Comparison of ENCODE assay signal across 1 cellular context in the genomic region with DNA sequence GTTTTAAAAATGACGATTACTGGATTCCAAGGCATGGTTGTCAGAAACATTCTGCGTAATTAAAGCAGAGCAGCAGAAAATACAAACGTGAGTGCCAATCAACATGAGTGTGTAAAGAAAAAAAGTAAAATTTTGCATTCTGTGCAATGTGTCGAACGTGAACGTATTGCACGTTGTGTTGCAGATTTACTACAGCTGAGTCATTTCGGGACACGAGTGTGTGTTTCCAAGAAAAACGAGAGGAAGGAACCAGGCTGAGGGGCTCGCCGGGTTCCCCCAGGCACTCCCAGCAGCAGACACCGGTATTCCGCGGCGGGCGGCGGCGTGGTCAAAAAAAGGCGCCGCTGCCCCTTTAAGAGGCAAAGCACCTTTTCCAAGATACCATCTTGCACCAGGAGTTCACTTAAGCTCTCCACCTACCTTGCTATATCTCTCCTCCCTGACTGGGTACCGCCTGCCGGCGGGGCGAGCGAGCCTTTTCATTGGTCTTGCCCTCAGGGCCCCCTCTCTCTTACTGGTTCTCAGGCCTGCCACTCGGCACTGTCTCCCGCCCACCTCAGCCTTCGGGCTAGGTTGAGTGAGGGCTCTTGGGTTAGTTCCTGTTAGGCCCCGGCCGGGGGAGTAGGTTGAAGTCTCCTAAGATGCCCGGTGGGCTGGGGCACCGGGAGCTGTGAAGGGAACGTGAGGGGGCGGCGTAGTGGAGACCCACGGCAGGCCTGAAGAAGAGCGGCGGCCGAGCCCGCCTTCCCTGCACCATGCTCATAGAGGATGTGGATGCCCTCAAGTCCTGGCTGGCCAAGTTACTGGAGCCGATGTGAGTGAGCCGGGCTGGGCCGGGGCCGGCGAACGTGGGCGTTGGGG.
TF ChIP-seq lines count a peak whose summit lies in the region.

A gene with protein sequence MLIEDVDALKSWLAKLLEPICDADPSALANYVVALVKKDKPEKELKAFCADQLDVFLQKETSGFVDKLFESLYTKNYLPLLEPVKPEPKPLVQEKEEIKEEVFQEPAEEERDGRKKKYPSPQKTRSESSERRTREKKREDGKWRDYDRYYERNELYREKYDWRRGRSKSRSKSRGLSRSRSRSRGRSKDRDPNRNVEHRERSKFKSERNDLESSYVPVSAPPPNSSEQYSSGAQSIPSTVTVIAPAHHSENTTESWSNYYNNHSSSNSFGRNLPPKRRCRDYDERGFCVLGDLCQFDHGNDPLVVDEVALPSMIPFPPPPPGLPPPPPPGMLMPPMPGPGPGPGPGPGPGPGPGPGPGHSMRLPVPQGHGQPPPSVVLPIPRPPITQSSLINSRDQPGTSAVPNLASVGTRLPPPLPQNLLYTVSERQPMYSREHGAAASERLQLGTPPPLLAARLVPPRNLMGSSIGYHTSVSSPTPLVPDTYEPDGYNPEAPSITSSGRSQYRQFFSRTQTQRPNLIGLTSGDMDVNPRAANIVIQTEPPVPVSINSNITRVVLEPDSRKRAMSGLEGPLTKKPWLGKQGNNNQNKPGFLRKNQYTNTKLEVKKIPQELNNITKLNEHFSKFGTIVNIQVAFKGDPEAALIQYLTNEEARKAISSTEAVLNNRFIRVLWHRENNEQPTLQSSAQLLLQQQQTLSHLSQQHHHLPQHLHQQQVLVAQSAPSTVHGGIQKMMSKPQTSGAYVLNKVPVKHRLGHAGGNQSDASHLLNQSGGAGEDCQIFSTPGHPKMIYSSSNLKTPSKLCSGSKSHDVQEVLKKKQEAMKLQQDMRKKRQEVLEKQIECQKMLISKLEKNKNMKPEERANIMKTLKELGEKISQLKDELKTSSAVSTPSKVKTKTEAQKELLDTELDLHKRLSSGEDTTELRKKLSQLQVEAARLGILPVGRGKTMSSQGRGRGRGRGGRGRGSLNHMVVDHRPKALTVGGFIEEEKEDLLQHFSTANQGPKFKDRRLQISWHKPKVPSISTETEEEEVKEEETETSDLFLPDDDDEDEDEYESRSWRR (plus strand): TSS at position 595 of the 861 bp plus-strand sequence. CDS start 161 bp downstream, at position 756.

TF ChIP-seq in SK-N-SH, 30 proteins besides CTCF, POLR2A, EP300 and RAD21:
- TF ChIP-seq REST (IDR thresholded peaks at IDR 0.05; ENCODE audit: low read depth, low read length), result no peak
- no peak for TF ChIP-seq EZH2phosphoT487 (IDR thresholded peaks at IDR 0.05; ENCODE audit: borderline replicate concordance, low read depth)
- TF ChIP-seq NRF1 (IDR thresholded peaks at IDR 0.05; ENCODE audit: low read depth, low read length), result no peak
- TF ChIP-seq ELF1 (IDR thresholded peaks at IDR 0.05), result peak; percentile 72
- TF ChIP-seq POLR2AphosphoS5 (IDR thresholded peaks at IDR 0.05; ENCODE audit: low read depth, low read length), result peak; percentile 89
- peak; percentile 95 for TF ChIP-seq TAF1 (IDR thresholded peaks at IDR 0.05; ENCODE audit: borderline replicate concordance, low read depth, low read length)
- TF ChIP-seq GABPA (IDR thresholded peaks at IDR 0.05; ENCODE audit: low read depth), result no peak
- peak; percentile 47; the same call in 1 of the 2 replicates for TF ChIP-seq YY1 (IDR thresholded peaks at IDR 0.05; ENCODE audit: low read depth)
- TF ChIP-seq CHD2 (IDR thresholded peaks at IDR 0.05; ENCODE audit: low read length, partially characterized antibody), result peak; percentile 96
- peak; percentile 100 for TF ChIP-seq PBX3 (IDR thresholded peaks at IDR 0.05)
- TF ChIP-seq FOXM1 (IDR thresholded peaks at IDR 0.05; ENCODE audit: low read depth), result no peak
- TF ChIP-seq MAX (IDR thresholded peaks at IDR 0.05; ENCODE audit: low read depth), result peak; percentile 70
- no peak for TF ChIP-seq FOXJ3 (CRISPR knock-in tag; IDR thresholded peaks at IDR 0.05)
- peak; percentile 96 for TF ChIP-seq GATA2 (CRISPR knock-in tag; IDR thresholded peaks at IDR 0.05)
- no peak for TF ChIP-seq SMC3 (IDR thresholded peaks at IDR 0.05; ENCODE audit: low read depth, low read length)
- TF ChIP-seq FOSL2 (IDR thresholded peaks at IDR 0.05; ENCODE audit: borderline replicate concordance, low read depth), result peak; percentile 43; the same call in 1 of the 2 replicates
- no peak for TF ChIP-seq RCOR1 (IDR thresholded peaks at IDR 0.05; ENCODE audit: low read length)
- TF ChIP-seq, protein P1, sequence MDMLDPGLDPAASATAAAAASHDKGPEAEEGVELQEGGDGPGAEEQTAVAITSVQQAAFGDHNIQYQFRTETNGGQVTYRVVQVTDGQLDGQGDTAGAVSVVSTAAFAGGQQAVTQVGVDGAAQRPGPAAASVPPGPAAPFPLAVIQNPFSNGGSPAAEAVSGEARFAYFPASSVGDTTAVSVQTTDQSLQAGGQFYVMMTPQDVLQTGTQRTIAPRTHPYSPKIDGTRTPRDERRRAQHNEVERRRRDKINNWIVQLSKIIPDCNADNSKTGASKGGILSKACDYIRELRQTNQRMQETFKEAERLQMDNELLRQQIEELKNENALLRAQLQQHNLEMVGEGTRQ (IDR thresholded peaks at IDR 0.05; ENCODE audit: borderline replicate concordance, low read depth, low read length), result no peak
- peak; percentile 46; the same call in 1 of the 2 replicates for TF ChIP-seq JUND (IDR thresholded peaks at IDR 0.05)
- no peak for TF ChIP-seq RFX5 (IDR thresholded peaks at IDR 0.05; ENCODE audit: low read length)
- 0 out of 2 replicates have a peak, but pooled peaks have one; percentile 19 for TF ChIP-seq ZBTB33 (IDR thresholded peaks at IDR 0.05; ENCODE audit: borderline replicate concordance, low read depth)
- no peak for TF ChIP-seq RXRA (IDR thresholded peaks at IDR 0.05; ENCODE audit: borderline replicate concordance, low read depth)
- no peak for TF ChIP-seq TEAD4 (IDR thresholded peaks at IDR 0.05; ENCODE audit: borderline replicate concordance, insufficient read depth)
- no peak; the same call in 1 of the 2 replicates for TF ChIP-seq TCF12 (IDR thresholded peaks at IDR 0.05)
- TF ChIP-seq SIN3A (IDR thresholded peaks at IDR 0.05; ENCODE audit: borderline replicate concordance, low read depth, low read length), result peak; percentile 61; the same call in 1 of the 2 replicates
- peak; percentile 92 for TF ChIP-seq MXI1 (IDR thresholded peaks at IDR 0.05; ENCODE audit: low read depth, low read length)
- TF ChIP-seq NFIC (IDR thresholded peaks at IDR 0.05; ENCODE audit: borderline replicate concordance), result no peak
- TF ChIP-seq IRF3 (IDR thresholded peaks at IDR 0.05; ENCODE audit: low read depth, low read length), result peak; percentile 94
- TF ChIP-seq MEF2A (IDR thresholded peaks at IDR 0.05; ENCODE audit: borderline replicate concordance, low read depth), result no peak
- no peak for TF ChIP-seq USF1 (IDR thresholded peaks at IDR 0.05; ENCODE audit: borderline replicate concordance, low read depth)
